Comparison of ENCODE assay signal across 16 cellular contexts in genomic region chrX:54980334-54980733, GRCh38. TPM values are rescaled to one million over a fixed set of nuclear protein-coding genes. Genes with fewer than 3 reads are reported as not detected.
A peak's percentile ranks its signal among the peaks of the same experiment; 100 is the strongest.
DNase-seq lines count a peak whose midpoint lies in the region; ATAC-seq, FAIRE-seq and TF ChIP-seq lines count a peak whose summit lies in the region.
"Had no signal": no experiment of that assay in that cellular context is flagged by ENCODE, and none has a peak within 500 bp of the region (broad histone marks: within the 10 kb centered on the region; RNA-seq: fewer than 3 reads in every experiment).

No MANE protein-coding gene starts in this region.

- no peak for TF ChIP-seq EP300 in K562 (IDR thresholded peaks at IDR 0.05; ENCODE audit: low read length)

- in situ Hi-C loops in K562 (cut with MboI), result no loop called here
- in situ Hi-C loops in gastrocnemius medialis (cut with MboI; ENCODE audit: low sequenced_read_pairs in 4 of 4), result no loop called here

- no peak for TF ChIP-seq CTCF in K562 (IDR thresholded peaks at IDR 0.05 in 2 of 3, conservative IDR thresholded peaks at IDR 0.05 in 1 of 3; ENCODE audit: insufficient read depth in 2 of 3, low read depth in 1 of 3, low read length in 3 of 3)
- no peak for TF ChIP-seq CTCF in gastrocnemius medialis (IDR thresholded peaks at IDR 0.05 in 4 of 5, conservative IDR thresholded peaks at IDR 0.05 in 1 of 5)

- H3K9ac ChIP-seq in K562 (ENCODE audit: insufficient read depth in 1 of 2, low read depth in 2 of 2, low read length in 2 of 2), result no peak overlapping the region
- H3K9ac ChIP-seq: BLaER1 had no signal

- no peaks in the 10 kb centered on the region for H3K4me1 ChIP-seq in K562 (replicated peaks in 1 of 2; ENCODE audit: control insufficient read depth in 2 of 2, insufficient read depth in 2 of 2, low read length in 2 of 2)
- H3K4me1 ChIP-seq in gastrocnemius medialis, result peaks cover 0 to 6% of the 10 kb centered on the region in 2 donors
- H3K4me1 ChIP-seq: BLaER1 had no signal

- no peak for TF ChIP-seq RAD21 in K562 (CRISPR knock-in tag; conservative IDR thresholded peaks at IDR 0.05 in 1 of 2, IDR thresholded peaks at IDR 0.05 in 1 of 2)

- DNase-seq in CD1c-positive myeloid dendritic cell (ENCODE audit: extremely low spot score) (peak; percentile 2), MV-4-11 (lab: John Stamatoyannopoulos, UW) (peak; percentile 2), K562 (ENCODE audit: extremely low read depth in 1 of 4, low spot score in 3 of 4) (no peak), gastrocnemius medialis (no peak), SK-N-DZ (ENCODE audit: low spot score) (no peak), NCI-H1436 treated with DMSO at 0.1 percent for 48 hours (lab: John Stamatoyannopoulos, UW) (no peak)
- DNase-seq: Calu3; CD4-positive, alpha-beta T cell; DMS 273 treated with DMSO at 0.1 percent for 48 hours; GOT3; H9; KG1 had no signal

- CTCF ChIA-PET in K562 (lab: Yijun Ruan, JAX; ENCODE audit: low intra/inter-chr PET ratio), result no interaction called here

- H3K27me3 ChIP-seq in K562 (ENCODE audit: control insufficient read depth in 2 of 2, insufficient read depth in 2 of 2, low read length in 2 of 2) (no peaks in the 10 kb centered on the region), gastrocnemius medialis (no peaks in the 10 kb centered on the region)

- H3K4me3 ChIP-seq in K562 (no peak overlapping the region), gastrocnemius medialis (no peak overlapping the region)
- H3K4me3 ChIP-seq: BLaER1 had no signal

- POLR2A ChIA-PET in K562 (lab: Yijun Ruan, JAX), result no interaction called here

- WGBS in K562 (ENCODE audit: insufficient coverage, low coverage, missing lambda C conversion rate), result 15% methylated on average over 5 of the region's 6 CpGs

- FAIRE-seq in K562 (lab: Jason Lieb, UNC), result no peak

- H3K36me3 ChIP-seq in K562 (ENCODE audit: control insufficient read depth, insufficient read depth, low read length) (no peaks in the 10 kb centered on the region), gastrocnemius medialis (no peaks in the 10 kb centered on the region)
- H3K36me3 ChIP-seq: BLaER1 had no signal

- intact Hi-C loops in K562 (cut with micrococcal nuclease) (no loop called here), gastrocnemius medialis (cut with DNase I; ENCODE audit: low total_unique reads) (no loop called here)

- H3K9me1 ChIP-seq in K562 (ENCODE audit: control insufficient read depth, insufficient read depth, low read length), result no peaks in the 10 kb centered on the region

- TF ChIP-seq POLR2A in K562 (conservative IDR thresholded peaks at IDR 0.05) (no peak), gastrocnemius medialis (IDR thresholded peaks at IDR 0.05) (no peak)

- no peaks in the 10 kb centered on the region for H4K20me1 ChIP-seq in K562 (replicated peaks; ENCODE audit: control insufficient read depth, insufficient read depth, low read length)
- H4K20me1 ChIP-seq: BLaER1 had no signal

- H3K79me2 ChIP-seq in K562 (ENCODE audit: control insufficient read depth, insufficient read depth, low read length), result no peaks in the 10 kb centered on the region

- no peak overlapping the region for H3K4me2 ChIP-seq in K562 (ENCODE audit: insufficient read depth, low read length)
- H3K4me2 ChIP-seq: BLaER1 had no signal

- H3K27ac ChIP-seq in K562 (ENCODE audit: extremely low read depth, low read depth, low read length), result no peak overlapping the region
- peak overlapping the region in 3 of 4 donors; percentile 24 to 58 (median 45) for H3K27ac ChIP-seq in gastrocnemius medialis
- H3K27ac ChIP-seq: BLaER1 had no signal

- no peak for ATAC-seq in K562
- no peak for ATAC-seq in gastrocnemius medialis
- ATAC-seq in HG02678 (IDR thresholded peaks at IDR 0.05; ENCODE audit: unreplicated experiment), result no peak

- no peaks in the 10 kb centered on the region for H3K9me3 ChIP-seq in K562 (replicated peaks; ENCODE audit: control insufficient read depth, insufficient read depth, low read depth, low read length)
- no peaks in the 10 kb centered on the region for H3K9me3 ChIP-seq in gastrocnemius medialis

- 0 out of 2 replicates have a peak overlapping the region, but pooled peaks have one; percentile 10 for H2AFZ ChIP-seq in K562 (ENCODE audit: low read depth, low read length)

- BruUV-seq in K562 (replicated peaks; lab: Mats Ljungman, UMichigan), result no TSS peak

RNA-seq across cellular contexts. Expression of gene PFKFB1, which starts 13.7 kb away (rescaled TPM):
- 0.32 and 0.35 TPM in 2 replicates for total RNA-seq in K562 (2011; cell fraction: chromatin; rRNA removed; ENCODE audit: low replicate concordance)
- total RNA-seq in K562 (2011; cell fraction: nucleolus; rRNA removed), result not detected in 2 replicates
- total RNA-seq in K562 (2011; cell fraction: nucleoplasm; rRNA removed), result 0.29 TPM in 1 of 2 replicates, not detected in the other
- total RNA-seq in K562 (2014; rRNA removed) (not detected in 2 replicates), K562 (2014; rRNA removed; fragmentation: Illumina TruSeq; extraction: Trizol) (0.15 TPM in 1 of 2 replicates, not detected in the other), K562 (2015; rRNA removed; fragmentation: Illumina TruSeq; extraction: Trizol) (0.11 and 0.18 TPM in 2 replicates), K562 (2021) (0.24 TPM in 1 of 2 replicates, not detected in the other), gastrocnemius medialis (10 to 100 TPM in 2 of 4 donors, 1 to 10 TPM in 2; 4.3 to 40.1 (median 13.9) TPM)
- polyA plus RNA-seq in K562 (2011; rRNA removed) (0.18 and 0.22 TPM in 2 replicates), K562 (2014; fragmentation: Illumina TruSeq; extraction: Trizol) (0.09 and 0.15 TPM in 2 replicates), K562 (2014; fragmentation: Nextera tagmentation; extraction: Ambion mirVana) (under 1 TPM in 1 of 2 experiments, not detected in 1; 0.07 TPM), K562 (2014; rRNA removed) (0.08 TPM in 1 of 2 replicates, not detected in the other)
- polyA plus RNA-seq in K562 (2011; cell fraction: cytosol; rRNA removed), result 0.04 and 0.12 TPM in 2 replicates
- polyA plus RNA-seq in K562 (2011; cell fraction: nucleus; rRNA removed), result 0.76 and 1.0 TPM in 2 replicates
- 0.17 and 0.25 TPM in 2 replicates for polyA plus RNA-seq in K562 (2012)
- 0.14 and 0.18 TPM in 2 replicates for polyA minus RNA-seq in K562 (2011; rRNA and poly(A)+ RNA removed)
- polyA minus RNA-seq in K562 (2011; cell fraction: cytosol; rRNA and poly(A)+ RNA removed), result not detected in 2 replicates
- polyA minus RNA-seq in K562 (2011; cell fraction: nucleus; rRNA and poly(A)+ RNA removed), result 0.22 TPM in 1 of 2 replicates, not detected in the other
- not detected in 2 replicates for polyA plus RNA-seq in SK-N-DZ (2014; cell fraction: cytosol; rRNA removed)
- polyA plus RNA-seq in SK-N-DZ (2014; cell fraction: nucleus; rRNA removed), result 0.19 and 1.2 TPM in 2 replicates
- total RNA-seq: A673, Daoy had no signal

RNA-seq across cellular contexts. Expression of gene APEX2, which starts 19.8 kb away (rescaled TPM):
- total RNA-seq in K562 (2011; cell fraction: chromatin; rRNA removed; ENCODE audit: low replicate concordance), result 7.7 and 17.0 TPM in 2 replicates
- 14.5 TPM in 2 replicates for total RNA-seq in K562 (2011; cell fraction: nucleolus; rRNA removed)
- total RNA-seq in K562 (2011; cell fraction: nucleoplasm; rRNA removed), result 12.2 and 13.9 TPM in 2 replicates
- total RNA-seq in K562 (2014; rRNA removed) (9.4 and 14.6 TPM in 2 replicates), K562 (2014; rRNA removed; fragmentation: Illumina TruSeq; extraction: Trizol) (9.2 and 11.1 TPM in 2 replicates), K562 (2015; rRNA removed; fragmentation: Illumina TruSeq; extraction: Trizol) (13.0 and 13.3 TPM in 2 replicates), K562 (2021) (25.9 and 28.9 TPM in 2 replicates), gastrocnemius medialis (10 to 100 TPM in 1 of 4 donors, 1 to 10 TPM in 3; 8.3 to 17.2 (median 8.8) TPM)
- polyA plus RNA-seq in K562 (2011; rRNA removed) (27.6 and 36.8 TPM in 2 replicates), K562 (2014; fragmentation: Illumina TruSeq; extraction: Trizol) (27.4 and 28.9 TPM in 2 replicates), K562 (2014; fragmentation: Nextera tagmentation; extraction: Ambion mirVana) (10 to 100 TPM; 16.4 to 34.2 TPM), K562 (2014; rRNA removed) (27.0 and 31.3 TPM in 2 replicates)
- 45.1 and 53.9 TPM in 2 replicates for polyA plus RNA-seq in K562 (2011; cell fraction: cytosol; rRNA removed)
- 22.9 and 27.9 TPM in 2 replicates for polyA plus RNA-seq in K562 (2011; cell fraction: nucleus; rRNA removed)
- polyA plus RNA-seq in K562 (2012), result 21.1 and 25.1 TPM in 2 replicates
- polyA minus RNA-seq in K562 (2011; rRNA and poly(A)+ RNA removed), result 17.6 and 22.8 TPM in 2 replicates
- 18.5 and 19.0 TPM in 2 replicates for polyA minus RNA-seq in K562 (2011; cell fraction: cytosol; rRNA and poly(A)+ RNA removed)
- polyA minus RNA-seq in K562 (2011; cell fraction: nucleus; rRNA and poly(A)+ RNA removed), result 7.7 and 9.8 TPM in 2 replicates
- 20.4 and 23.9 TPM in 2 replicates for polyA plus RNA-seq in SK-N-DZ (2014; cell fraction: cytosol; rRNA removed)
- 9.4 and 13.5 TPM in 2 replicates for polyA plus RNA-seq in SK-N-DZ (2014; cell fraction: nucleus; rRNA removed)

RNA-seq across cellular contexts. Expression of gene ALAS2, which starts 50.4 kb away (rescaled TPM):
- 20.8 and 24.2 TPM in 2 replicates for total RNA-seq in K562 (2011; cell fraction: chromatin; rRNA removed; ENCODE audit: low replicate concordance)
- total RNA-seq in K562 (2011; cell fraction: nucleolus; rRNA removed), result 22.8 and 33.0 TPM in 2 replicates
- 22.7 and 28.9 TPM in 2 replicates for total RNA-seq in K562 (2011; cell fraction: nucleoplasm; rRNA removed)
- total RNA-seq in K562 (2014; rRNA removed) (30.2 and 37.7 TPM in 2 replicates), K562 (2014; rRNA removed; fragmentation: Illumina TruSeq; extraction: Trizol) (25.1 and 27.0 TPM in 2 replicates), K562 (2015; rRNA removed; fragmentation: Illumina TruSeq; extraction: Trizol) (14.6 and 16.3 TPM in 2 replicates), K562 (2021) (27.2 and 31.3 TPM in 2 replicates), gastrocnemius medialis (1 to 10 TPM in 1 of 4 donors, under 1 TPM in 1, not detected in 2; 0.58 to 2.2 TPM)
- polyA plus RNA-seq in K562 (2011; rRNA removed) (75.3 and 88.1 TPM in 2 replicates), K562 (2014; fragmentation: Illumina TruSeq; extraction: Trizol) (41.9 and 48.2 TPM in 2 replicates), K562 (2014; fragmentation: Nextera tagmentation; extraction: Ambion mirVana) (100 to 1,000 TPM in 1 of 2 experiments, 10 to 100 TPM in 1; 43.5 to 101 TPM), K562 (2014; rRNA removed) (33.4 and 37.0 TPM in 2 replicates)
- 83.8 and 113 TPM in 2 replicates for polyA plus RNA-seq in K562 (2011; cell fraction: cytosol; rRNA removed)
- 110 and 135 TPM in 2 replicates for polyA plus RNA-seq in K562 (2011; cell fraction: nucleus; rRNA removed)
- 63.1 and 67.4 TPM in 2 replicates for polyA plus RNA-seq in K562 (2012)
- polyA minus RNA-seq in K562 (2011; rRNA and poly(A)+ RNA removed), result 54.0 and 59.0 TPM in 2 replicates
- 21.8 and 34.0 TPM in 2 replicates for polyA minus RNA-seq in K562 (2011; cell fraction: cytosol; rRNA and poly(A)+ RNA removed)
- polyA minus RNA-seq in K562 (2011; cell fraction: nucleus; rRNA and poly(A)+ RNA removed), result 15.2 and 25.0 TPM in 2 replicates
- polyA plus RNA-seq in SK-N-DZ (2014; cell fraction: cytosol; rRNA removed), result not detected in 2 replicates
- not detected in 2 replicates for polyA plus RNA-seq in SK-N-DZ (2014; cell fraction: nucleus; rRNA removed)
- total RNA-seq: A673; Calu3; CD4-positive, alpha-beta T cell; Daoy; H9 had no signal

RNA-seq across cellular contexts. Expression of gene TRO, which starts 59.7 kb away (rescaled TPM):
- total RNA-seq in K562 (2011; cell fraction: chromatin; rRNA removed; ENCODE audit: low replicate concordance), result 1.2 and 2.4 TPM in 2 replicates
- 0.50 and 0.92 TPM in 2 replicates for total RNA-seq in K562 (2011; cell fraction: nucleolus; rRNA removed)
- total RNA-seq in K562 (2011; cell fraction: nucleoplasm; rRNA removed), result 0.44 and 0.69 TPM in 2 replicates
- 0.41 and 0.65 TPM in 2 replicates for total RNA-seq in K562 (2014; rRNA removed)
- total RNA-seq in K562 (2014; rRNA removed; fragmentation: Illumina TruSeq; extraction: Trizol), result 0.33 and 0.45 TPM in 2 replicates
- 0.26 and 0.40 TPM in 2 replicates for total RNA-seq in K562 (2015; rRNA removed; fragmentation: Illumina TruSeq; extraction: Trizol)
- total RNA-seq in K562 (2021), result 0.74 and 1.7 TPM in 2 replicates
- polyA plus RNA-seq in K562 (2011; rRNA removed), result 0.18 TPM in 2 replicates
- polyA plus RNA-seq in K562 (2011; cell fraction: cytosol; rRNA removed), result 0.09 and 0.45 TPM in 2 replicates
- 0.62 and 1.5 TPM in 2 replicates for polyA plus RNA-seq in K562 (2011; cell fraction: nucleus; rRNA removed)
- polyA plus RNA-seq in K562 (2012), result 0.51 and 1.6 TPM in 2 replicates
- polyA plus RNA-seq in K562 (2014; fragmentation: Illumina TruSeq; extraction: Trizol), result 0.73 and 1.3 TPM in 2 replicates
- 1 to 10 TPM in 1 of 2 experiments, under 1 TPM in 1; 0.38 to 1.1 TPM for polyA plus RNA-seq in K562 (2014; fragmentation: Nextera tagmentation; extraction: Ambion mirVana)
- polyA plus RNA-seq in K562 (2014; rRNA removed), result 0.63 and 0.93 TPM in 2 replicates
- 0.04 TPM in 1 of 2 replicates, not detected in the other for polyA minus RNA-seq in K562 (2011; rRNA and poly(A)+ RNA removed)
- polyA minus RNA-seq in K562 (2011; cell fraction: cytosol; rRNA and poly(A)+ RNA removed), result not detected in 2 replicates
- 0.11 TPM in 1 of 2 replicates, not detected in the other for polyA minus RNA-seq in K562 (2011; cell fraction: nucleus; rRNA and poly(A)+ RNA removed)
- total RNA-seq in gastrocnemius medialis, result 1 to 10 TPM in 1 of 4 donors, under 1 TPM in 3; 0.12 to 1.2 (median 0.53) TPM
- 54.3 and 58.9 TPM in 2 replicates for polyA plus RNA-seq in SK-N-DZ (2014; cell fraction: cytosol; rRNA removed)
- 196 and 200 TPM in 2 replicates for polyA plus RNA-seq in SK-N-DZ (2014; cell fraction: nucleus; rRNA removed)
- total RNA-seq: Calu3 had no signal

Comparison
In these comparisons a context has a peak if more than half of its experiments do, and no peak if none do; other contexts are left out.
1. DNase-seq: peak in CD1c-positive myeloid dendritic cell (single experiment) and MV-4-11 (single experiment); none in K562 (0 of 4), gastrocnemius medialis (0 of 2), SK-N-DZ (single experiment) and NCI-H1436 treated with DMSO at 0.1 percent for 48 hours (single experiment).
2. RNA of gene ALAS2, which starts 50.4 kb away (total RNA-seq): 14.6 to 37.7 TPM in K562; 0.58 to 2.2 TPM in gastrocnemius medialis; every median in the first group is over 4 times any median in the second.